15 cellular contexts compared by ENCODE assay signal in genomic region chr19:55528030-55528801, GRCh38. TPM values are rescaled to one million over a fixed set of nuclear protein-coding genes. Genes with fewer than 3 reads are reported as not detected.
DNase-seq lines count a peak whose midpoint lies in the region; ATAC-seq, FAIRE-seq and TF ChIP-seq lines count a peak whose summit lies in the region.
"Had no signal": no experiment of that assay in that cellular context is flagged by ENCODE, and none has a peak within 500 bp of the region (broad histone marks: within the 10 kb centered on the region; RNA-seq: fewer than 3 reads in every experiment).

No MANE protein-coding gene starts in this region.

- H3K4me3 Mint-ChIP-seq in CD4-positive, alpha-beta memory T cell = no peak overlapping the region
- H3K4me3 Mint-ChIP-seq: natural killer cell treated with Interleukin-12 subunit alpha and Interleukin-12 subunit beta and Interleukin-15 and Interleukin-18, amount 100 ng/mL, for 72 hours; type B pancreatic cell had no signal

- H3K27me3 ChIP-seq in right cardiac atrium (ENCODE audit: control insufficient read depth, insufficient read depth) (no peaks in the 10 kb centered on the region), left ventricle myocardium inferior (ENCODE audit: low read depth) (peaks cover 25% of the 10 kb centered on the region), brain microvascular endothelial cell (replicated peaks) (no peaks in the 10 kb centered on the region), small intestine (ENCODE audit: control insufficient read depth in 2 of 2, insufficient read depth in 2 of 2, low read length in 2 of 2) (no peaks in the 10 kb centered on the region)
- no peaks in the 10 kb centered on the region for H3K27me3 ChIP-seq in CD4-positive, alpha-beta memory T cell (ENCODE audit: insufficient read depth, low read length)

- H3K27me3 Mint-ChIP-seq in CD4-positive, alpha-beta memory T cell = peaks cover 2 to 3% of the 10 kb centered on the region in 2 donors

- H3K36me3 Mint-ChIP-seq in CD4-positive, alpha-beta memory T cell = no peaks in the 10 kb centered on the region
- H3K36me3 Mint-ChIP-seq: natural killer cell treated with Interleukin-12 subunit alpha and Interleukin-12 subunit beta and Interleukin-15 and Interleukin-18, amount 100 ng/mL, for 72 hours; type B pancreatic cell had no signal

- H3K27ac ChIP-seq in right cardiac atrium (ENCODE audit: low read length) (peak overlapping the region; percentile 57), left ventricle myocardium inferior (replicated peaks) (no peak overlapping the region), brain microvascular endothelial cell (no peak overlapping the region), small intestine (ENCODE audit: low read depth in 1 of 2, low read length in 1 of 2) (no peak overlapping the region)
- no peak overlapping the region for H3K27ac ChIP-seq in CD4-positive, alpha-beta memory T cell (ENCODE audit: low read depth, low read length)

- POLR2A ChIA-PET in CD4-positive, alpha-beta memory T cell (lab: Charles Lee; ENCODE audit: partially characterized antibody) = no interaction called here

- no peak overlapping the region for H3K27ac Mint-ChIP-seq in CD4-positive, alpha-beta memory T cell
- H3K27ac Mint-ChIP-seq: natural killer cell treated with Interleukin-12 subunit alpha and Interleukin-12 subunit beta and Interleukin-15 and Interleukin-18, amount 100 ng/mL, for 72 hours; type B pancreatic cell had no signal

- H3K9me3 ChIP-seq in right cardiac atrium (ENCODE audit: control insufficient read depth, low read length) (no peaks in the 10 kb centered on the region), left ventricle myocardium inferior (replicated peaks) (no peaks in the 10 kb centered on the region), small intestine (ENCODE audit: control insufficient read depth, low read depth) (no peaks in the 10 kb centered on the region)
- no peaks in the 10 kb centered on the region for H3K9me3 ChIP-seq in CD4-positive, alpha-beta memory T cell (ENCODE audit: control insufficient read depth in 1 of 2, low read length in 2 of 2)

- no peaks in the 10 kb centered on the region for H3K9me3 Mint-ChIP-seq in CD4-positive, alpha-beta memory T cell
- H3K9me3 Mint-ChIP-seq: natural killer cell treated with Interleukin-12 subunit alpha and Interleukin-12 subunit beta and Interleukin-15 and Interleukin-18, amount 100 ng/mL, for 72 hours; type B pancreatic cell had no signal

- ATAC-seq in right cardiac atrium = no peak
- ATAC-seq: natural killer cell treated with Interleukin-12 subunit alpha and Interleukin-12 subunit beta and Interleukin-15 and Interleukin-18, amount 100 ng/mL, for 72 hours had no signal

- intact Hi-C loops in right cardiac atrium (cut with DNase I) = loop anchor here in 1 of 4 donors (5.0 kb wide), 1 partner anchor 59 kb away; no protein-coding TSS in a partner anchor
- intact Hi-C loops in left ventricle myocardium inferior (cut with micrococcal nuclease) = no loop called here
- intact Hi-C loops in CD4-positive, alpha-beta memory T cell (cut with micrococcal nuclease) = no loop called here

- no peak for FAIRE-seq in small intestine (lab: Jason Lieb, UNC)
- FAIRE-seq: colon, keratinocyte had no signal

- CTCF ChIA-PET in CD4-positive, alpha-beta memory T cell (lab: Charles Lee; ENCODE audit: partially characterized antibody) = no interaction called here

- H3K36me3 ChIP-seq in left ventricle myocardium inferior (no peaks in the 10 kb centered on the region), brain microvascular endothelial cell (replicated peaks) (no peaks in the 10 kb centered on the region), small intestine (ENCODE audit: control insufficient read depth in 2 of 2, insufficient read depth in 2 of 2, low read length in 2 of 2) (no peaks in the 10 kb centered on the region)
- H3K36me3 ChIP-seq in CD4-positive, alpha-beta memory T cell (ENCODE audit: insufficient read depth, low read length) = no peaks in the 10 kb centered on the region

- H3K4me1 Mint-ChIP-seq in CD4-positive, alpha-beta memory T cell = no peaks in the 10 kb centered on the region

- TF ChIP-seq CTCF in left ventricle myocardium inferior (IDR thresholded peaks at IDR 0.05; ENCODE audit: borderline replicate concordance) (no peak), brain microvascular endothelial cell (IDR thresholded peaks at IDR 0.05; ENCODE audit: low read depth, low read length, missing control alignments) (peak; percentile 33)

- in situ Hi-C loops in brain microvascular endothelial cell (cut with HindIII; ENCODE audit: low pct_ligation_motif_present, low sequenced_read_pairs) = no loop called here

- no peak overlapping the region for H3K4me3 ChIP-seq in right cardiac atrium (ENCODE audit: low read length)
- no peak overlapping the region for H3K4me3 ChIP-seq in left ventricle myocardium inferior
- no peak overlapping the region for H3K4me3 ChIP-seq in brain microvascular endothelial cell (ENCODE audit: low read depth, low read length)
- H3K4me3 ChIP-seq in small intestine (ENCODE audit: low read depth in 1 of 2, low read length in 2 of 2) = no peak overlapping the region
- H3K4me3 ChIP-seq in CD4-positive, alpha-beta memory T cell (ENCODE audit: low read length in 2 of 2) = no peak overlapping the region

- DNase-seq in right cardiac atrium (peak in 1 of 3 donors; percentile 44), left ventricle myocardium inferior (no peak), NCI-H510A (lab: John Stamatoyannopoulos, UW) (peak; percentile 69), brain microvascular endothelial cell (no peak), small intestine (peak; percentile 25), iPS-NIHi7 (ENCODE audit: extremely low spot score) (no peak), dedifferentiated amniotic fluid mesenchymal stem cell (ENCODE audit: extremely low spot score) (no peak)
- no peak for DNase-seq in CD4-positive, alpha-beta memory T cell
- DNase-seq: activated CD4-positive, alpha-beta T cell treated with anti-CD3 and anti-CD28 coated beads, Interleukin-2, amount 50 U/mL, for 1 hour; activated naive CD4-positive, alpha-beta T cell; NCI-H187 had no signal

- H3K4me1 ChIP-seq in right cardiac atrium (ENCODE audit: control insufficient read depth, insufficient read depth, low read length) = peaks cover 7% of the 10 kb centered on the region
- H3K4me1 ChIP-seq in left ventricle myocardium inferior = peaks cover 15% of the 10 kb centered on the region
- H3K4me1 ChIP-seq in small intestine (ENCODE audit: control insufficient read depth in 2 of 2, insufficient read depth in 1 of 2, low read depth in 1 of 2, low read length in 1 of 2) = no peaks in the 10 kb centered on the region
- H3K4me1 ChIP-seq in CD4-positive, alpha-beta memory T cell (ENCODE audit: insufficient read depth, low read length) = no peaks in the 10 kb centered on the region

- 21% methylated on average over 15 of the region's 15 CpGs for WGBS in right cardiac atrium
- 25 to 38% (median 33%) methylated on average over 15 of the region's 15 CpGs for WGBS in small intestine, 3 donors

RNA-seq across cellular contexts. Expression of gene SBK2, which starts 8.7 kb away (rescaled TPM):
- total RNA-seq in right cardiac atrium = 100 to 1,000 TPM; 205 to 239 (median 209) TPM
- polyA plus RNA-seq in right cardiac atrium = 228 TPM
- 6.5 TPM for total RNA-seq in left ventricle myocardium inferior
- not detected for polyA plus RNA-seq in small intestine
- not detected for total RNA-seq in CD4-positive, alpha-beta memory T cell
- not detected for polyA plus RNA-seq in CD4-positive, alpha-beta memory T cell
- total RNA-seq: natural killer cell treated with Interleukin-12 subunit alpha and Interleukin-12 subunit beta and Interleukin-15 and Interleukin-18, amount 100 ng/mL, for 72 hours had no signal
- polyA plus RNA-seq: keratinocyte had no signal

RNA-seq across cellular contexts. Expression of gene SBK3, which starts 17.1 kb away (rescaled TPM):
- total RNA-seq in right cardiac atrium (100 to 1,000 TPM in 2 of 4 donors, 10 to 100 TPM in 2; 80.3 to 211 (median 109) TPM), left ventricle myocardium inferior (21.1 TPM)
- polyA plus RNA-seq in right cardiac atrium (103 TPM), small intestine (under 1 TPM in 1 of 3 donors, not detected in 2; 0.39 TPM)
- not detected for total RNA-seq in CD4-positive, alpha-beta memory T cell
- not detected for polyA plus RNA-seq in CD4-positive, alpha-beta memory T cell
- total RNA-seq: natural killer cell treated with Interleukin-12 subunit alpha and Interleukin-12 subunit beta and Interleukin-15 and Interleukin-18, amount 100 ng/mL, for 72 hours had no signal
- polyA plus RNA-seq: keratinocyte had no signal

RNA-seq across cellular contexts. Expression of gene SSC5D, which starts 40.0 kb away (rescaled TPM):
- total RNA-seq in right cardiac atrium (10 to 100 TPM in 1 of 4 donors, 1 to 10 TPM in 3; 6.8 to 10.2 (median 8.1) TPM), left ventricle myocardium inferior (3.7 TPM)
- polyA plus RNA-seq in right cardiac atrium (4.4 TPM), small intestine (1 to 10 TPM in 1 of 3 donors, under 1 TPM in 1, not detected in 1; 0.54 to 2.2 TPM)
- under 1 TPM; 0.20 to 0.36 TPM for total RNA-seq in CD4-positive, alpha-beta memory T cell
- polyA plus RNA-seq in CD4-positive, alpha-beta memory T cell = not detected
- polyA plus RNA-seq: keratinocyte had no signal

RNA-seq across cellular contexts. Expression of gene NAT14, which starts 43.2 kb away (rescaled TPM):
- total RNA-seq in right cardiac atrium (10 to 100 TPM; 13.6 to 20.8 (median 15.0) TPM), left ventricle myocardium inferior (5.2 TPM)
- polyA plus RNA-seq in right cardiac atrium (15.8 TPM), small intestine (10 to 100 TPM in 1 of 3 donors, 1 to 10 TPM in 2; 5.8 to 10.2 (median 8.6) TPM)
- 1 to 10 TPM; 2.7 to 3.1 TPM for total RNA-seq in CD4-positive, alpha-beta memory T cell
- polyA plus RNA-seq in CD4-positive, alpha-beta memory T cell = 1 to 10 TPM; 2.6 to 3.2 TPM

RNA-seq across cellular contexts. Expression of gene ZNF628, which starts 51.8 kb away (rescaled TPM):
- 1 to 10 TPM; 5.6 to 8.1 (median 6.7) TPM for total RNA-seq in right cardiac atrium
- 7.7 TPM for polyA plus RNA-seq in right cardiac atrium
- 5.4 TPM for total RNA-seq in left ventricle myocardium inferior
- 1 to 10 TPM; 1.1 to 7.0 (median 4.1) TPM for polyA plus RNA-seq in small intestine
- total RNA-seq in CD4-positive, alpha-beta memory T cell = 1 to 10 TPM; 8.1 to 9.1 TPM
- under 1 TPM in 1 of 2 donors, not detected in 1; 0.47 TPM for polyA plus RNA-seq in CD4-positive, alpha-beta memory T cell

Comparison
In these comparisons a context has a peak if more than half of its experiments do, and no peak if none do; other contexts are left out.
1. RNA of gene SBK2, which starts 8.7 kb away (total RNA-seq): 205 to 239 TPM in right cardiac atrium; 6.5 TPM in left ventricle myocardium inferior (single experiment) and not detected in CD4-positive, alpha-beta memory T cell; every median in the first group is over 10 times any median in the second.
2. DNase-seq: peak in NCI-H510A (single experiment) and small intestine (single experiment); none in left ventricle myocardium inferior (single experiment), brain microvascular endothelial cell (single experiment), iPS-NIHi7 (single experiment), CD4-positive, alpha-beta memory T cell (0 of 5) and dedifferentiated amniotic fluid mesenchymal stem cell (single experiment).
3. RNA of gene SBK3, which starts 17.1 kb away (total RNA-seq): 80.3 to 211 TPM in right cardiac atrium and 21.1 TPM in left ventricle myocardium inferior (single experiment); not detected in CD4-positive, alpha-beta memory T cell; every median in the first group is over 10 times any median in the second.